8 cellular contexts compared by ENCODE assay signal in the genomic region with DNA sequence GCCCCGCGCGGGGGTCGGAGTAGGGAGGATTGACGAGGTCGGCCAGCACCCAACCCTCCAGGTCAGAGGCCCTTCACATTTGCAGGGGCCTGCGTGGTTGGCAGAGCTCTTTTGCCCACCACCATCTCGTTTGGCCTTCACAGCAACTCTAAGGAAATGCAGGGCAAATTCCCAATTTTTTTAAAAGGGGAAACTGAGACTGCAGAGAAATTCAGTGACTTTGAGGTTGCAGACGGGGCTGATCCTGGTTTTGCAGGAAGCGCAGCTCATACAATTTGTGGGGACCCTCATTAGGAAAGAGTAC. TPM values are rescaled to one million over a fixed set of nuclear protein-coding genes. Genes with fewer than 3 reads are reported as not detected.
DNase-seq lines count a peak whose midpoint lies in the region; ATAC-seq and TF ChIP-seq lines count a peak whose summit lies in the region.

No MANE protein-coding gene starts in this region.

- H3K27ac ChIP-seq in left ventricle myocardium inferior (replicated peaks) = peak overlapping the region; percentile 97
- peak overlapping the region; percentile 63 for H3K27ac ChIP-seq in mammary epithelial cell (ENCODE audit: insufficient read depth, low read depth, low read length)
- peak overlapping the region; percentile 0 to 50 for H3K27ac ChIP-seq in aorta (ENCODE audit: low read depth in 1 of 2, low read length in 2 of 2)

- no peak for TF ChIP-seq CTCF in left ventricle myocardium inferior (IDR thresholded peaks at IDR 0.05; ENCODE audit: borderline replicate concordance)
- TF ChIP-seq CTCF in mammary epithelial cell (conservative IDR thresholded peaks at IDR 0.05 in 1 of 2, IDR thresholded peaks at IDR 0.05 in 1 of 2; ENCODE audit: extremely low read depth in 1 of 2, insufficient read depth in 1 of 2, low read depth in 1 of 2, low read length in 2 of 2) = no peak

- no peaks in the 10 kb centered on the region for H4K20me1 ChIP-seq in mammary epithelial cell (ENCODE audit: insufficient read depth, low read length)

- H3K4me3 ChIP-seq in left ventricle myocardium inferior = peak overlapping the region; percentile 98
- H3K4me3 ChIP-seq in mammary epithelial cell (replicated peaks in 1 of 3; ENCODE audit: insufficient read depth in 1 of 3, low read depth in 2 of 3, low read length in 3 of 3) = peak overlapping the region; percentile 84 to 88 (median 85)
- H3K4me3 ChIP-seq in mononuclear cell (ENCODE audit: low read length) = peak overlapping the region; percentile 82
- H3K4me3 ChIP-seq in aorta (ENCODE audit: low read length in 2 of 2) = peak overlapping the region; percentile 84 to 90

- TSS peak; percentile 50 for BruUV-seq in mammary epithelial cell (replicated peaks; lab: Mats Ljungman, UMichigan)

- in situ Hi-C loops in mammary epithelial cell (cut with MboI; ENCODE audit: low sequenced_read_pairs in 2 of 2) = loop anchor here in 1 of 2 donors (10.0 kb wide), 1 partner anchor 52 kb away; no protein-coding TSS in a partner anchor

- intact Hi-C loops in left ventricle myocardium inferior (cut with micrococcal nuclease) (no loop called here), Right ventricle myocardium superior (cut with DNase I) (no loop called here), mammary epithelial cell (cut with micrococcal nuclease) (no loop called here), aorta (cut with DNase I) (loop anchor here in 1 of 2 donors (10.0 kb wide), 1 partner anchor 122 kb away; a partner anchor contains a TSS)

- H3K9me3 ChIP-seq in left ventricle myocardium inferior (replicated peaks) = no peaks in the 10 kb centered on the region
- H3K9me3 ChIP-seq in mammary epithelial cell (replicated peaks; ENCODE audit: insufficient read depth, low read length) = no peaks in the 10 kb centered on the region
- H3K9me3 ChIP-seq in mononuclear cell (ENCODE audit: low read depth, low read length) = no peaks in the 10 kb centered on the region
- no peaks in the 10 kb centered on the region for H3K9me3 ChIP-seq in aorta (ENCODE audit: control insufficient read depth, low read length)

- no peaks in the 10 kb centered on the region for H3K27me3 ChIP-seq in left ventricle myocardium inferior (ENCODE audit: low read depth)
- H3K27me3 ChIP-seq in mammary epithelial cell (ENCODE audit: insufficient read depth, low read length) = no peaks in the 10 kb centered on the region
- no peaks in the 10 kb centered on the region for H3K27me3 ChIP-seq in mononuclear cell (ENCODE audit: insufficient read depth, low read length)
- H3K27me3 ChIP-seq in aorta (ENCODE audit: control insufficient read depth in 1 of 2, insufficient read depth in 2 of 2, low read length in 1 of 2) = no peaks in the 10 kb centered on the region

- peak overlapping the region; percentile 86 for H3K9ac ChIP-seq in mammary epithelial cell (ENCODE audit: insufficient read depth, low read length)

- H2AFZ ChIP-seq in mammary epithelial cell (ENCODE audit: low read depth, low read length) = peak overlapping the region; percentile 95

- H3K4me1 ChIP-seq in left ventricle myocardium inferior (peaks cover 54% of the 10 kb centered on the region), mammary epithelial cell (ENCODE audit: insufficient read depth, low read length) (peaks cover 19% of the 10 kb centered on the region), mononuclear cell (ENCODE audit: insufficient read depth, low read length) (peaks cover 45% of the 10 kb centered on the region), aorta (ENCODE audit: control insufficient read depth in 1 of 2, insufficient read depth in 2 of 2, low read length in 2 of 2) (peaks cover 0 to 3% of the 10 kb centered on the region in 2 donors)

- 13% methylated on average over 4 of the region's 10 CpGs for WGBS in mammary epithelial cell (ENCODE audit: low coverage, missing lambda C conversion rate)
- 7% methylated on average over 10 of the region's 10 CpGs for WGBS in aorta, 2 donors

- ATAC-seq in Right ventricle myocardium superior (ENCODE audit: poor library complexity) (no peak), aorta (ENCODE audit: low FRiP score) (no peak)

- H3K4me2 ChIP-seq in mammary epithelial cell (ENCODE audit: insufficient read depth, low read depth, low read length) = peak overlapping the region; percentile 88

- H3K36me3 ChIP-seq in left ventricle myocardium inferior (peaks cover 6% of the 10 kb centered on the region), mammary epithelial cell (ENCODE audit: insufficient read depth, low read length) (no peaks in the 10 kb centered on the region), aorta (ENCODE audit: control insufficient read depth in 1 of 2, insufficient read depth in 2 of 2, low read length in 1 of 2) (no peaks in the 10 kb centered on the region)

- CTCF ChIA-PET in mammary epithelial cell (lab: Charles Lee; ENCODE audit: low non-redundant PET) = no interaction called here

- dilution Hi-C loops in mammary epithelial cell (cut with HindIII; ENCODE audit: low sequenced_read_pairs) = loop anchor here (5.0 kb wide), 1 partner anchor 55 kb away; no protein-coding TSS in a partner anchor

- DNase-seq in left ventricle myocardium inferior (no peak), Right ventricle myocardium superior (no peak), mammary epithelial cell (no peak), aorta (no peak), glomerular visceral epithelial cell (ENCODE audit: extremely low spot score) (no peak), EL (no peak)
- DNase-seq in activated CD4-positive, CD25-positive, alpha-beta regulatory T cell (lab: John Stamatoyannopoulos, UW) = no peak

- peaks cover 52% of the 10 kb centered on the region for H3K79me2 ChIP-seq in mammary epithelial cell (ENCODE audit: insufficient read depth, low read length)

RNA-seq across cellular contexts. Expression of a gene that starts 0.4 kb away (rescaled TPM):
- 29.6 TPM for total RNA-seq in left ventricle myocardium inferior
- 23.8 TPM for total RNA-seq in Right ventricle myocardium superior
- total RNA-seq in mammary epithelial cell = 10 to 100 TPM; 50.3 to 53.2 TPM
- 21.4 TPM for polyA plus RNA-seq in mammary epithelial cell
- polyA minus RNA-seq in mammary epithelial cell = 27.1 TPM
- total RNA-seq in mononuclear cell = 53.4 TPM
- total RNA-seq in aorta = 10 to 100 TPM; 41.6 to 45.5 TPM
- 10 to 100 TPM; 14.2 to 25.4 TPM for polyA plus RNA-seq in aorta

RNA-seq across cellular contexts. Expression of a gene that starts 36.5 kb away (rescaled TPM):
- total RNA-seq in left ventricle myocardium inferior (not detected), Right ventricle myocardium superior (not detected), mammary epithelial cell (not detected), mononuclear cell (not detected), aorta (under 1 TPM; 0.19 to 0.51 TPM)
- polyA plus RNA-seq in mammary epithelial cell (not detected), aorta (not detected)
- polyA minus RNA-seq in mammary epithelial cell = not detected

Comparison
In these comparisons a context has a peak if more than half of its experiments do, and no peak if none do; other contexts are left out.
1. H3K27ac ChIP-seq: peak in every context shown above with its lines; median percentile 97 in left ventricle myocardium inferior; 63 in mammary epithelial cell; 25 in aorta.